Comparison of ENCODE assay signal across 18 cellular contexts in the genomic region with DNA sequence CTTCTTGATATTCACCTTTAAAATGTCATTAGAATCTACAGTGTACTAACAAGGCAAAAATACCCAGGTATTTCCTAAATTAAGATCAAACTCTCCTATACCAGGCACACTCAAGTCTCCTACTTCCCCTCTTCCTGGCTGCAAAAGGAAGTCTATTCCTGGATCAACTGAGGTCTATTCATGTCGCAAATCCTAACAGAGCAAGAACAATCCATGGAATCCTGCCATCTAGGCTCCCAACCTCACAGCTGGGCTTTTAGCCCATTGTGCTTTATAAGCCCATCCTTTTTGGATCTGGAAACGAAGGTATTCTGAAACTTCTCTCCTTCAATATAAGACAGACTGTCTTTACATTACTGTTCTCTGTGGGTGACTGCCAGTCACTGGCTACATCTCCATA.
A peak's percentile ranks its signal among the peaks of the same experiment; 100 is the strongest.
DNase-seq lines count a peak whose midpoint lies in the region; ATAC-seq and TF ChIP-seq lines count a peak whose summit lies in the region.
"Had no signal": no experiment of that assay in that cellular context is flagged by ENCODE, and none has a peak within 500 bp of the region (broad histone marks: within the 10 kb centered on the region; RNA-seq: fewer than 3 reads in every experiment).

No MANE protein-coding gene starts in this region.

- H3K9me3 Mint-ChIP-seq in chondrocyte (ENCODE audit: low read depth): no peaks in the 10 kb centered on the region
- H3K9me3 Mint-ChIP-seq in activated naive CD4-positive, alpha-beta T cell treated with anti-CD3 and anti-CD28 coated beads for 36 hours: no peaks in the 10 kb centered on the region
- H3K9me3 Mint-ChIP-seq: activated T-helper 17 cell treated with anti-CD3 and anti-CD28 coated beads, Interleukin-2, amount 50 U/mL, for 72 hours had no signal

- CTCF ChIA-PET in activated naive CD4-positive, alpha-beta T cell treated with anti-CD3 and anti-CD28 coated beads for 36 hours (lab: Charles Lee): interaction anchor here (1.4 kb wide), 1 partner anchor 419 kb away, joined by 3 read pairs; no protein-coding TSS in a partner anchor

- H3K9ac ChIP-seq in HUES48 (ENCODE audit: low read depth, low read length): no peak overlapping the region

- peaks cover 53% of the 10 kb centered on the region for H3K4me1 Mint-ChIP-seq in chondrocyte (ENCODE audit: low read depth)
- no peaks in the 10 kb centered on the region for H3K4me1 Mint-ChIP-seq in activated naive CD4-positive, alpha-beta T cell treated with anti-CD3 and anti-CD28 coated beads for 36 hours (ENCODE audit: low read depth)
- H3K4me1 Mint-ChIP-seq: activated T-helper 17 cell treated with anti-CD3 and anti-CD28 coated beads, Interleukin-2, amount 50 U/mL, for 72 hours; naive B cell had no signal

- H3K4me3 Mint-ChIP-seq in chondrocyte (ENCODE audit: unreplicated experiment): no peak overlapping the region
- no peak overlapping the region for H3K4me3 Mint-ChIP-seq in activated naive CD4-positive, alpha-beta T cell treated with anti-CD3 and anti-CD28 coated beads for 36 hours
- H3K4me3 Mint-ChIP-seq: activated T-helper 17 cell treated with anti-CD3 and anti-CD28 coated beads, Interleukin-2, amount 50 U/mL, for 72 hours; naive B cell had no signal

- H3K36me3 ChIP-seq in HUES48 (ENCODE audit: control insufficient read depth, insufficient read depth, low read length): no peaks in the 10 kb centered on the region
- H3K36me3 ChIP-seq: thoracic aorta had no signal

- peak; percentile 87 for ATAC-seq in sciatic nerve
- no peak for ATAC-seq in GM18511 (IDR thresholded peaks at IDR 0.05; ENCODE audit: unreplicated experiment)
- ATAC-seq: activated T-helper 17 cell treated with anti-CD3 and anti-CD28 coated beads, Interleukin-2, amount 50 U/mL, for 72 hours; left colon had no signal

- H3K27ac ChIP-seq in HUES48 (ENCODE audit: low read depth, low read length): peak overlapping the region; percentile 2
- H3K27ac ChIP-seq: HL-60, thoracic aorta had no signal

- H3K27me3 ChIP-seq in HUES48 (ENCODE audit: control insufficient read depth, insufficient read depth, low read length): no peaks in the 10 kb centered on the region

- no peaks in the 10 kb centered on the region for H3K9me3 ChIP-seq in HUES48 (ENCODE audit: control insufficient read depth, insufficient read depth, low read length)
- H3K9me3 ChIP-seq: thoracic aorta had no signal

- no peak overlapping the region for H3K4me3 ChIP-seq in HUES48 (ENCODE audit: low read depth, low read length)
- H3K4me3 ChIP-seq: coronary artery, thoracic aorta had no signal

- intact Hi-C loops in sciatic nerve (cut with DNase I): no loop called here
- intact Hi-C loops in activated naive CD4-positive, alpha-beta T cell treated with anti-CD3 and anti-CD28 coated beads for 36 hours (cut with micrococcal nuclease): loop anchor here (10.0 kb wide), 1 partner anchor 410 kb away; no protein-coding TSS in a partner anchor

- no peaks in the 10 kb centered on the region for H3K27me3 Mint-ChIP-seq in chondrocyte (ENCODE audit: low read depth)
- no peaks in the 10 kb centered on the region for H3K27me3 Mint-ChIP-seq in activated naive CD4-positive, alpha-beta T cell treated with anti-CD3 and anti-CD28 coated beads for 36 hours (ENCODE audit: low read depth)
- H3K27me3 Mint-ChIP-seq: activated T-helper 17 cell treated with anti-CD3 and anti-CD28 coated beads, Interleukin-2, amount 50 U/mL, for 72 hours; naive B cell had no signal

- H3K27ac Mint-ChIP-seq in chondrocyte (ENCODE audit: unreplicated experiment): peak overlapping the region; percentile 84
- no peak overlapping the region for H3K27ac Mint-ChIP-seq in activated naive CD4-positive, alpha-beta T cell treated with anti-CD3 and anti-CD28 coated beads for 36 hours
- H3K27ac Mint-ChIP-seq: activated T-helper 17 cell treated with anti-CD3 and anti-CD28 coated beads, Interleukin-2, amount 50 U/mL, for 72 hours; naive B cell had no signal

- no peaks in the 10 kb centered on the region for H3K36me3 Mint-ChIP-seq in chondrocyte (ENCODE audit: low read depth)
- no peaks in the 10 kb centered on the region for H3K36me3 Mint-ChIP-seq in activated naive CD4-positive, alpha-beta T cell treated with anti-CD3 and anti-CD28 coated beads for 36 hours (ENCODE audit: low read depth)
- H3K36me3 Mint-ChIP-seq: naive B cell had no signal

- DNase-seq in chondrocyte (ENCODE audit: low spot score) (no peak), iPS-NIHi11 (ENCODE audit: low spot score) (peak; percentile 31), sciatic nerve (ENCODE audit: low spot score) (no peak), germinal center (ENCODE audit: low spot score) (no peak), cortex of kidney (lab: John Stamatoyannopoulos, UW) (no peak)
- DNase-seq in activated naive CD4-positive, alpha-beta T cell treated with anti-CD3 and anti-CD28 coated beads for 36 hours: no peak
- DNase-seq: amniotic stem cell; Karpas-422; left colon; naive B cell; NCI-H1417 treated with DMSO at 0.1 percent for 48 hours; stimulated activated CD8-positive, alpha-beta memory T cell treated with anti-CD3 and anti-CD28 coated beads, Interleukin-4, amount 100 ng/mL, for 48 hours had no signal

- TF ChIP-seq CTCF in chondrocyte (IDR thresholded peaks at IDR 0.05): no peak

- peaks cover 12% of the 10 kb centered on the region for H3K4me1 ChIP-seq in HUES48 (ENCODE audit: control insufficient read depth, insufficient read depth, low read length)
